Comparison of ENCODE assay signal across 16 cellular contexts in genomic region chr17:10725262-10725661, GRCh38. TPM values are rescaled to one million over a fixed set of nuclear protein-coding genes. Genes with fewer than 3 reads are reported as not detected.
DNase-seq lines count a peak whose midpoint lies in the region; ATAC-seq, FAIRE-seq and TF ChIP-seq lines count a peak whose summit lies in the region.
"Had no signal": no experiment of that assay in that cellular context is flagged by ENCODE, and none has a peak within 500 bp of the region (broad histone marks: within the 10 kb centered on the region; RNA-seq: fewer than 3 reads in every experiment).

No MANE protein-coding gene starts in this region.

- TF ChIP-seq POLR2A in HepG2 (IDR thresholded peaks at IDR 0.05; ENCODE audit: insufficient read depth in 1 of 2, low read depth in 2 of 2, low read length in 2 of 2): no peak

- TF ChIP-seq RAD21 in HepG2 (CRISPR knock-in tag; IDR thresholded peaks at IDR 0.05): no peak

- CTCF ChIA-PET in HepG2 (lab: Yijun Ruan, JAX; ENCODE audit: low intra/inter-chr PET ratio, low total read pairs): no interaction called here
- CTCF ChIA-PET in naive thymus-derived CD4-positive, alpha-beta T cell (lab: Charles Lee): no interaction called here

- no peaks in the 10 kb centered on the region for H3K27me3 Mint-ChIP-seq in activated naive CD8-positive, alpha-beta T cell
- no peaks in the 10 kb centered on the region for H3K27me3 Mint-ChIP-seq in activated naive CD8-positive, alpha-beta T cell treated with anti-CD3 and anti-CD28 coated beads for 36 hours
- H3K27me3 Mint-ChIP-seq in naive thymus-derived CD4-positive, alpha-beta T cell: peaks cover 0 to 8% (median 0%) of the 10 kb centered on the region in 5 donors

- no peaks in the 10 kb centered on the region for H3K79me2 ChIP-seq in HepG2 (ENCODE audit: insufficient read depth, low read length)

- H3K4me1 ChIP-seq in HepG2 (ENCODE audit: insufficient read depth, low read length): peaks cover 17% of the 10 kb centered on the region
- H3K4me1 ChIP-seq in naive thymus-derived CD4-positive, alpha-beta T cell (ENCODE audit: control insufficient read depth in 2 of 2, insufficient read depth in 2 of 2, low read length in 2 of 2): no peaks in the 10 kb centered on the region

- H3K27ac ChIP-seq in HepG2 (ENCODE audit: extremely low read length, insufficient read depth, low read length): peak overlapping the region; percentile 35
- no peak overlapping the region for H3K27ac ChIP-seq in naive thymus-derived CD4-positive, alpha-beta T cell (ENCODE audit: low read depth, low read length)
- H3K27ac ChIP-seq: BLaER1, HL-60 had no signal

- no peaks in the 10 kb centered on the region for H3K36me3 Mint-ChIP-seq in activated naive CD8-positive, alpha-beta T cell
- peaks cover 2% of the 10 kb centered on the region for H3K36me3 Mint-ChIP-seq in activated naive CD8-positive, alpha-beta T cell treated with anti-CD3 and anti-CD28 coated beads for 36 hours
- H3K36me3 Mint-ChIP-seq in naive thymus-derived CD4-positive, alpha-beta T cell: peaks cover 0 to 4% (median 0%) of the 10 kb centered on the region in 5 donors

- WGBS in HepG2 (ENCODE audit: low lambda C conversion rate): 6% methylated on average over 3 of the region's 3 CpGs

- DNase-seq in activated naive CD8-positive, alpha-beta T cell treated with anti-CD3 and anti-CD28 coated beads for 36 hours: no peak
- peak; percentile 21 for DNase-seq in HepG2 (ENCODE audit: low spot score)
- no peak for DNase-seq in naive thymus-derived CD4-positive, alpha-beta T cell
- no peak for DNase-seq in activated CD8-positive, alpha-beta memory T cell treated with anti-CD3 and anti-CD28 coated beads, Interleukin-2, amount 50 U/mL, for 4 hours
- DNase-seq: 8988T, AML-193, DMS53, GF-D8, HCEC 1CT, HFFc6 had no signal

- peak overlapping the region; percentile 65 for H3K27ac Mint-ChIP-seq in activated naive CD8-positive, alpha-beta T cell
- no peak overlapping the region for H3K27ac Mint-ChIP-seq in activated naive CD8-positive, alpha-beta T cell treated with anti-CD3 and anti-CD28 coated beads for 36 hours
- H3K27ac Mint-ChIP-seq in naive thymus-derived CD4-positive, alpha-beta T cell: peak overlapping the region in 5 of 9 donors; percentile 9 to 55 (median 46)
- H3K27ac Mint-ChIP-seq: HFFc6 had no signal

- H3K4me3 Mint-ChIP-seq in activated naive CD8-positive, alpha-beta T cell: no peak overlapping the region
- no peak overlapping the region for H3K4me3 Mint-ChIP-seq in activated naive CD8-positive, alpha-beta T cell treated with anti-CD3 and anti-CD28 coated beads for 36 hours
- H3K4me3 Mint-ChIP-seq in naive thymus-derived CD4-positive, alpha-beta T cell: no peak overlapping the region
- H3K4me3 Mint-ChIP-seq: HFFc6 had no signal

- peaks cover 19% of the 10 kb centered on the region for H3K4me1 Mint-ChIP-seq in activated naive CD8-positive, alpha-beta T cell (ENCODE audit: low read depth)
- peaks cover 5% of the 10 kb centered on the region for H3K4me1 Mint-ChIP-seq in activated naive CD8-positive, alpha-beta T cell treated with anti-CD3 and anti-CD28 coated beads for 36 hours
- peaks cover 4 to 44% (median 19%) of the 10 kb centered on the region in 7 donors for H3K4me1 Mint-ChIP-seq in naive thymus-derived CD4-positive, alpha-beta T cell

- no peak overlapping the region for H3K9ac ChIP-seq in HepG2 (ENCODE audit: insufficient read depth, low read depth, low read length)
- H3K9ac ChIP-seq: BLaER1 had no signal

- no peaks in the 10 kb centered on the region for H4K20me1 ChIP-seq in HepG2 (ENCODE audit: insufficient read depth, low read length)
- H4K20me1 ChIP-seq: BLaER1 had no signal

- POLR2A ChIA-PET in HepG2 (lab: Yijun Ruan, JAX): interaction anchor here (0.6 kb wide), 1 partner anchor 160 kb away, joined by 3 read pairs; no protein-coding TSS in a partner anchor
- POLR2A ChIA-PET in naive thymus-derived CD4-positive, alpha-beta T cell (lab: Charles Lee): interaction anchor here (0.9 kb wide), 1 partner anchor 8 kb away, joined by 4 read pairs; no protein-coding TSS in a partner anchor

- peak overlapping the region; percentile 59 for H3K4me2 ChIP-seq in HepG2 (ENCODE audit: low read depth, low read length)
- H3K4me2 ChIP-seq: BLaER1 had no signal

- H3K9me3 ChIP-seq in HepG2 (ENCODE audit: low read length): no peaks in the 10 kb centered on the region
- no peaks in the 10 kb centered on the region for H3K9me3 ChIP-seq in naive thymus-derived CD4-positive, alpha-beta T cell (ENCODE audit: control insufficient read depth in 2 of 3, low read length in 3 of 3)
- H3K9me3 ChIP-seq: BLaER1 had no signal

- in situ Hi-C loops in HepG2 (cut with HindIII; ENCODE audit: extremely low pct_ligation_motif_present, low pct_unique_long_range_greater_than_20kb): no loop called here

- FAIRE-seq in HepG2 (lab: Jason Lieb, UNC): peak; percentile 56

- intact Hi-C loops in HepG2 (cut with micrococcal nuclease; ENCODE audit: unreplicated experiment): no loop called here
- intact Hi-C loops in naive thymus-derived CD4-positive, alpha-beta T cell (cut with micrococcal nuclease): no loop called here

- H3K36me3 ChIP-seq in HepG2 (replicated peaks in 1 of 2; ENCODE audit: control insufficient read depth in 1 of 2, insufficient read depth in 2 of 2, low read length in 2 of 2): no peaks in the 10 kb centered on the region
- peaks cover 0 to 9% (median 0%) of the 10 kb centered on the region in 3 experiments for H3K36me3 ChIP-seq in naive thymus-derived CD4-positive, alpha-beta T cell (ENCODE audit: control insufficient read depth in 2 of 3, insufficient read depth in 3 of 3, low read length in 3 of 3)

- no peaks in the 10 kb centered on the region for H3K9me3 Mint-ChIP-seq in activated naive CD8-positive, alpha-beta T cell (ENCODE audit: low read depth)
- no peaks in the 10 kb centered on the region for H3K9me3 Mint-ChIP-seq in activated naive CD8-positive, alpha-beta T cell treated with anti-CD3 and anti-CD28 coated beads for 36 hours
- H3K9me3 Mint-ChIP-seq in naive thymus-derived CD4-positive, alpha-beta T cell: no peaks in the 10 kb centered on the region
- H3K9me3 Mint-ChIP-seq: HFFc6 had no signal

- peak; percentile 74 for ATAC-seq in HepG2
- no peak for ATAC-seq in naive thymus-derived CD4-positive, alpha-beta T cell
- no peak for ATAC-seq in HG03571 (IDR thresholded peaks at IDR 0.05; ENCODE audit: unreplicated experiment)
- ATAC-seq in GM18870 (IDR thresholded peaks at IDR 0.05; ENCODE audit: unreplicated experiment): no peak

- TF ChIP-seq EP300 in HepG2 (IDR thresholded peaks at IDR 0.05; ENCODE audit: low read depth in 2 of 2, low read length in 2 of 2) (peak in 1 of 2 experiments; percentile 51; a peak in 1 of 4 replicates), HepG2 (CRISPR knock-in tag; IDR thresholded peaks at IDR 0.05; ENCODE audit: borderline replicate concordance) (no peak)

- TF ChIP-seq CTCF in HepG2 (CRISPR knock-in tag; IDR thresholded peaks at IDR 0.05): no peak

- H3K27me3 ChIP-seq in HepG2 (ENCODE audit: control insufficient read depth in 1 of 2, insufficient read depth in 2 of 2, low read length in 2 of 2): no peaks in the 10 kb centered on the region
- peaks cover 0 to 4% of the 10 kb centered on the region in 2 donors for H3K27me3 ChIP-seq in naive thymus-derived CD4-positive, alpha-beta T cell (ENCODE audit: control insufficient read depth in 2 of 2, insufficient read depth in 2 of 2, low read length in 2 of 2)
- H3K27me3 ChIP-seq: BLaER1 had no signal

- H3K4me3 ChIP-seq in HepG2 (replicated peaks in 1 of 3; ENCODE audit: insufficient read depth in 1 of 3, low read depth in 2 of 3, low read length in 3 of 3): no peak overlapping the region; a peak in 1 of 6 replicates
- no peak overlapping the region for H3K4me3 ChIP-seq in naive thymus-derived CD4-positive, alpha-beta T cell (ENCODE audit: low read length)
- H3K4me3 ChIP-seq: BLaER1 had no signal

- no TSS peak for BruUV-seq in HepG2 (replicated peaks; lab: Mats Ljungman, UMichigan)

- H2AFZ ChIP-seq in HepG2 (ENCODE audit: low read length): no peak overlapping the region

RNA-seq across cellular contexts. Expression of gene TMEM220, which starts 4.6 kb away (rescaled TPM):
- total RNA-seq in activated naive CD8-positive, alpha-beta T cell treated with anti-CD3 and anti-CD28 coated beads for 36 hours: 1 to 10 TPM; 1.6 to 2.5 TPM
- 0.73 and 2.2 TPM in 2 replicates for total RNA-seq in HepG2 (2016; rRNA removed; fragmentation: Illumina TruSeq; extraction: Trizol)
- 1.3 and 1.8 TPM in 2 replicates for total RNA-seq in HepG2 (2016; cell fraction: cytosol; rRNA removed; fragmentation: Illumina TruSeq; extraction: Trizol; ENCODE audit: low read depth)
- total RNA-seq in HepG2 (2016; cell fraction: insoluble cytoplasmic fraction; rRNA removed; fragmentation: Illumina TruSeq; extraction: Trizol): 1.7 and 2.0 TPM in 2 replicates
- 1.8 and 2.3 TPM in 2 replicates for total RNA-seq in HepG2 (2016; cell fraction: membrane; rRNA removed; fragmentation: Illumina TruSeq; extraction: Trizol)
- 1.0 and 1.6 TPM in 2 replicates for total RNA-seq in HepG2 (2016; cell fraction: nucleus; rRNA removed; fragmentation: Illumina TruSeq; extraction: Trizol)
- polyA plus RNA-seq in HepG2 (2011; rRNA removed): 1.3 and 1.8 TPM in 2 replicates
- 0.56 and 1.4 TPM in 2 replicates for polyA plus RNA-seq in HepG2 (2011; cell fraction: cytosol; rRNA removed)
- 0.87 and 1.0 TPM in 2 replicates for polyA plus RNA-seq in HepG2 (2011; cell fraction: nucleus; rRNA removed)
- polyA plus RNA-seq in HepG2 (2012): 1.2 and 3.6 TPM in 2 replicates
- polyA plus RNA-seq in HepG2 (2016; cell fraction: cytosol; fragmentation: Illumina TruSeq; extraction: Trizol; ENCODE audit: low read depth): 2.8 and 3.3 TPM in 2 replicates
- 1.4 and 2.6 TPM in 2 replicates for polyA plus RNA-seq in HepG2 (2016; cell fraction: insoluble cytoplasmic fraction; fragmentation: Illumina TruSeq; extraction: Trizol; ENCODE audit: low read depth)
- polyA plus RNA-seq in HepG2 (2016; cell fraction: membrane; fragmentation: Illumina TruSeq; extraction: Trizol; ENCODE audit: low read depth): 1.4 and 1.9 TPM in 2 replicates
- 2.5 and 5.7 TPM in 2 replicates for polyA plus RNA-seq in HepG2 (2016; cell fraction: nucleus; fragmentation: Illumina TruSeq; extraction: Trizol; ENCODE audit: insufficient read depth, low read depth)
- polyA minus RNA-seq in HepG2 (2011; rRNA and poly(A)+ RNA removed; ENCODE audit: low replicate concordance): 0.50 TPM in 1 of 2 replicates, not detected in the other
- 0.26 and 1.3 TPM in 2 replicates for polyA minus RNA-seq in HepG2 (2011; cell fraction: cytosol; rRNA and poly(A)+ RNA removed)
- 0.64 and 1.4 TPM in 2 replicates for polyA minus RNA-seq in HepG2 (2011; cell fraction: nucleus; rRNA and poly(A)+ RNA removed)
- total RNA-seq in naive thymus-derived CD4-positive, alpha-beta T cell: 1 to 10 TPM in 4 of 5 experiments, under 1 TPM in 1; 0.65 to 7.4 (median 2.9) TPM
- 1 to 10 TPM; 6.5 to 8.4 TPM for polyA plus RNA-seq in naive thymus-derived CD4-positive, alpha-beta T cell
- total RNA-seq: H4 had no signal

RNA-seq across cellular contexts. Expression of gene ADPRM, which starts 27.9 kb away (rescaled TPM):
- total RNA-seq in activated naive CD8-positive, alpha-beta T cell treated with anti-CD3 and anti-CD28 coated beads for 36 hours: 10 to 100 TPM; 12.9 to 13.2 TPM
- 5.6 and 5.9 TPM in 2 replicates for total RNA-seq in HepG2 (2016; rRNA removed; fragmentation: Illumina TruSeq; extraction: Trizol)
- total RNA-seq in HepG2 (2016; cell fraction: cytosol; rRNA removed; fragmentation: Illumina TruSeq; extraction: Trizol; ENCODE audit: low read depth): 2.8 and 3.3 TPM in 2 replicates
- 4.9 and 6.3 TPM in 2 replicates for total RNA-seq in HepG2 (2016; cell fraction: insoluble cytoplasmic fraction; rRNA removed; fragmentation: Illumina TruSeq; extraction: Trizol)
- 6.2 and 6.3 TPM in 2 replicates for total RNA-seq in HepG2 (2016; cell fraction: membrane; rRNA removed; fragmentation: Illumina TruSeq; extraction: Trizol)
- 3.9 and 4.2 TPM in 2 replicates for total RNA-seq in HepG2 (2016; cell fraction: nucleus; rRNA removed; fragmentation: Illumina TruSeq; extraction: Trizol)
- polyA plus RNA-seq in HepG2 (2011; rRNA removed): 7.9 and 10.8 TPM in 2 replicates
- polyA plus RNA-seq in HepG2 (2011; cell fraction: cytosol; rRNA removed): 5.5 and 8.7 TPM in 2 replicates
- 2.3 and 3.2 TPM in 2 replicates for polyA plus RNA-seq in HepG2 (2011; cell fraction: nucleus; rRNA removed)
- 10.1 and 12.1 TPM in 2 replicates for polyA plus RNA-seq in HepG2 (2012)
- polyA plus RNA-seq in HepG2 (2016; cell fraction: cytosol; fragmentation: Illumina TruSeq; extraction: Trizol; ENCODE audit: low read depth): 2.8 and 3.1 TPM in 2 replicates
- 6.1 and 6.3 TPM in 2 replicates for polyA plus RNA-seq in HepG2 (2016; cell fraction: insoluble cytoplasmic fraction; fragmentation: Illumina TruSeq; extraction: Trizol; ENCODE audit: low read depth)
- 5.4 and 5.6 TPM in 2 replicates for polyA plus RNA-seq in HepG2 (2016; cell fraction: membrane; fragmentation: Illumina TruSeq; extraction: Trizol; ENCODE audit: low read depth)
- 3.6 and 4.3 TPM in 2 replicates for polyA plus RNA-seq in HepG2 (2016; cell fraction: nucleus; fragmentation: Illumina TruSeq; extraction: Trizol; ENCODE audit: insufficient read depth, low read depth)
- polyA minus RNA-seq in HepG2 (2011; rRNA and poly(A)+ RNA removed; ENCODE audit: low replicate concordance): 5.1 and 6.9 TPM in 2 replicates
- polyA minus RNA-seq in HepG2 (2011; cell fraction: cytosol; rRNA and poly(A)+ RNA removed): 3.3 and 4.0 TPM in 2 replicates
- 9.0 and 14.3 TPM in 2 replicates for polyA minus RNA-seq in HepG2 (2011; cell fraction: nucleus; rRNA and poly(A)+ RNA removed)
- total RNA-seq in naive thymus-derived CD4-positive, alpha-beta T cell: 10 to 100 TPM; 16.4 to 70.4 (median 32.1) TPM
- polyA plus RNA-seq in naive thymus-derived CD4-positive, alpha-beta T cell: 100 to 1,000 TPM; 116 to 120 TPM

RNA-seq across cellular contexts. Expression of gene SCO1, which starts 27.9 kb away (rescaled TPM):
- 10 to 100 TPM; 55.1 to 56.1 TPM for total RNA-seq in activated naive CD8-positive, alpha-beta T cell treated with anti-CD3 and anti-CD28 coated beads for 36 hours
- total RNA-seq in HepG2 (2016; rRNA removed; fragmentation: Illumina TruSeq; extraction: Trizol): 50.3 and 69.5 TPM in 2 replicates
- total RNA-seq in HepG2 (2016; cell fraction: cytosol; rRNA removed; fragmentation: Illumina TruSeq; extraction: Trizol; ENCODE audit: low read depth): 3.1 and 4.2 TPM in 2 replicates
- 51.9 and 71.9 TPM in 2 replicates for total RNA-seq in HepG2 (2016; cell fraction: insoluble cytoplasmic fraction; rRNA removed; fragmentation: Illumina TruSeq; extraction: Trizol)
- 10.6 and 11.3 TPM in 2 replicates for total RNA-seq in HepG2 (2016; cell fraction: membrane; rRNA removed; fragmentation: Illumina TruSeq; extraction: Trizol)
- total RNA-seq in HepG2 (2016; cell fraction: nucleus; rRNA removed; fragmentation: Illumina TruSeq; extraction: Trizol): 32.1 and 34.3 TPM in 2 replicates
- 11.0 and 11.4 TPM in 2 replicates for polyA plus RNA-seq in HepG2 (2011; rRNA removed)
- polyA plus RNA-seq in HepG2 (2011; cell fraction: cytosol; rRNA removed): 8.5 and 10.4 TPM in 2 replicates
- polyA plus RNA-seq in HepG2 (2011; cell fraction: nucleus; rRNA removed): 9.3 and 11.8 TPM in 2 replicates
- 12.4 and 14.8 TPM in 2 replicates for polyA plus RNA-seq in HepG2 (2012)
- polyA plus RNA-seq in HepG2 (2016; cell fraction: cytosol; fragmentation: Illumina TruSeq; extraction: Trizol; ENCODE audit: low read depth): 4.1 and 4.2 TPM in 2 replicates
- polyA plus RNA-seq in HepG2 (2016; cell fraction: insoluble cytoplasmic fraction; fragmentation: Illumina TruSeq; extraction: Trizol; ENCODE audit: low read depth): 56.4 and 64.1 TPM in 2 replicates
- polyA plus RNA-seq in HepG2 (2016; cell fraction: membrane; fragmentation: Illumina TruSeq; extraction: Trizol; ENCODE audit: low read depth): 7.3 TPM in 2 replicates
- 35.9 and 42.3 TPM in 2 replicates for polyA plus RNA-seq in HepG2 (2016; cell fraction: nucleus; fragmentation: Illumina TruSeq; extraction: Trizol; ENCODE audit: insufficient read depth, low read depth)
- 15.5 and 28.5 TPM in 2 replicates for polyA minus RNA-seq in HepG2 (2011; rRNA and poly(A)+ RNA removed; ENCODE audit: low replicate concordance)
- polyA minus RNA-seq in HepG2 (2011; cell fraction: cytosol; rRNA and poly(A)+ RNA removed): 7.4 and 12.4 TPM in 2 replicates
- 28.8 and 30.6 TPM in 2 replicates for polyA minus RNA-seq in HepG2 (2011; cell fraction: nucleus; rRNA and poly(A)+ RNA removed)
- total RNA-seq in naive thymus-derived CD4-positive, alpha-beta T cell: 10 to 100 TPM; 13.6 to 29.2 (median 26.7) TPM
- polyA plus RNA-seq in naive thymus-derived CD4-positive, alpha-beta T cell: 10 to 100 TPM; 14.6 to 17.1 TPM
